In genomic region chr6:107812370-107812769, GRCh38 we compare ENCODE assay signal across 21 cellular contexts. TPM values are rescaled to one million over a fixed set of nuclear protein-coding genes. Genes with fewer than 3 reads are reported as not detected.
DNase-seq lines count a peak whose midpoint lies in the region; ATAC-seq and TF ChIP-seq lines count a peak whose summit lies in the region.
"Had no signal": no experiment of that assay in that cellular context is flagged by ENCODE, and none has a peak within 500 bp of the region (broad histone marks: within the 10 kb centered on the region; RNA-seq: fewer than 3 reads in every experiment).

No MANE protein-coding gene starts in this region.

- H3K4me1 ChIP-seq in right lobe of liver: peaks cover 0 to 23% (median 11%) of the 10 kb centered on the region in 4 donors
- H3K4me1 ChIP-seq: colonic mucosa, HAP-1 had no signal

- TF ChIP-seq POLR2A in right lobe of liver (IDR thresholded peaks at IDR 0.05): no peak

- H3K9me3 ChIP-seq in right lobe of liver: no peaks in the 10 kb centered on the region
- H3K9me3 ChIP-seq: colonic mucosa, HAP-1 had no signal

- no peak for TF ChIP-seq CTCF in right lobe of liver (IDR thresholded peaks at IDR 0.05)

- peaks cover 66% of the 10 kb centered on the region for H3K4me1 Mint-ChIP-seq in stimulated activated naive CD8-positive, alpha-beta T cell treated with anti-CD3 and anti-CD28 coated beads, Interleukin-15, Interleukin-2, amounts not matched to agents 100 ng/mL and 50 ng/mL, for 24 hours (ENCODE audit: low read depth)
- H3K4me1 Mint-ChIP-seq in activated naive CD8-positive, alpha-beta T cell treated with anti-CD3 and anti-CD28 coated beads, Interleukin-2, amount 50 U/mL, for 24 hours: peaks cover 63% of the 10 kb centered on the region

- peak overlapping the region in 1 of 3 donors; percentile 11 for H3K4me3 ChIP-seq in right lobe of liver
- H3K4me3 ChIP-seq: colonic mucosa, HAP-1, skin epidermis had no signal

- WGBS in right lobe of liver (ENCODE audit: insufficient coverage, low coverage, low lambda C conversion rate, missing lambda C conversion rate): 37% methylated on average over 5 of the region's 5 CpGs

- no peak for DNase-seq in stimulated activated naive CD8-positive, alpha-beta T cell treated with anti-CD3 and anti-CD28 coated beads, Interleukin-15, Interleukin-2, amounts not matched to agents 100 U/mL and 50 U/mL, for 24 hours
- no peak for DNase-seq in activated naive CD8-positive, alpha-beta T cell treated with anti-CD3 and anti-CD28 coated beads, Interleukin-2, amount 50 U/mL, for 24 hours
- DNase-seq in right lobe of liver: no peak
- no peak for DNase-seq in NOMO-1 treated with dmso at 0.1 percent for 144 hours (lab: John Stamatoyannopoulos, UW; ENCODE audit: unreplicated experiment)
- DNase-seq in SKM-1 treated with dmso at 0.1 percent for 144 hours (lab: John Stamatoyannopoulos, UW; ENCODE audit: unreplicated experiment): no peak
- DNase-seq: activated CD4-positive, alpha-beta memory T cell treated with anti-CD3 and anti-CD28 coated beads, Interleukin-2, amount 10 ng/mL, durations not matched to agents 7 days and 5 days; activated CD4-positive, CD25-positive, alpha-beta regulatory T cell; CD4-positive, CD25-positive, alpha-beta regulatory T cell; colonic mucosa; DMS153; glutamatergic neuron; KBM-7; midbrain; NCI-H1436 treated with DMSO at 0.1 percent for 48 hours; NCI-H526 treated with DMSO at 0.1 percent for 48 hours; stimulated activated naive CD4-positive, alpha-beta T cell had no signal

- H3K36me3 ChIP-seq in right lobe of liver: no peaks in the 10 kb centered on the region
- H3K36me3 ChIP-seq: colonic mucosa, HAP-1 had no signal

- no peaks in the 10 kb centered on the region for H3K27me3 Mint-ChIP-seq in stimulated activated naive CD8-positive, alpha-beta T cell treated with anti-CD3 and anti-CD28 coated beads, Interleukin-15, Interleukin-2, amounts not matched to agents 100 ng/mL and 50 ng/mL, for 24 hours
- H3K27me3 Mint-ChIP-seq in activated naive CD8-positive, alpha-beta T cell treated with anti-CD3 and anti-CD28 coated beads, Interleukin-2, amount 50 U/mL, for 24 hours: no peaks in the 10 kb centered on the region
- H3K27me3 Mint-ChIP-seq: CD4-positive, CD25-positive, alpha-beta regulatory T cell had no signal

- no peaks in the 10 kb centered on the region for H3K36me3 Mint-ChIP-seq in stimulated activated naive CD8-positive, alpha-beta T cell treated with anti-CD3 and anti-CD28 coated beads, Interleukin-15, Interleukin-2, amounts not matched to agents 100 ng/mL and 50 ng/mL, for 24 hours (ENCODE audit: low read depth)
- H3K36me3 Mint-ChIP-seq in activated naive CD8-positive, alpha-beta T cell treated with anti-CD3 and anti-CD28 coated beads, Interleukin-2, amount 50 U/mL, for 24 hours (ENCODE audit: low read depth): no peaks in the 10 kb centered on the region

- no peak for ATAC-seq in stimulated activated naive CD8-positive, alpha-beta T cell treated with anti-CD3 and anti-CD28 coated beads, Interleukin-15, Interleukin-2, amounts not matched to agents 100 U/mL and 50 U/mL, for 24 hours
- ATAC-seq in activated naive CD8-positive, alpha-beta T cell treated with anti-CD3 and anti-CD28 coated beads, Interleukin-2, amount 50 U/mL, for 24 hours: no peak
- peak; percentile 6 to 44 (median 28) for ATAC-seq in right lobe of liver
- ATAC-seq in GM18519 (IDR thresholded peaks at IDR 0.05; ENCODE audit: low FRiP score, unreplicated experiment): no peak

- H3K27ac Mint-ChIP-seq in stimulated activated naive CD8-positive, alpha-beta T cell treated with anti-CD3 and anti-CD28 coated beads, Interleukin-15, Interleukin-2, amounts not matched to agents 100 ng/mL and 50 ng/mL, for 24 hours: peak overlapping the region; percentile 53
- peak overlapping the region; percentile 73 for H3K27ac Mint-ChIP-seq in activated naive CD8-positive, alpha-beta T cell treated with anti-CD3 and anti-CD28 coated beads, Interleukin-2, amount 50 U/mL, for 24 hours
- H3K27ac Mint-ChIP-seq: activated CD4-positive, alpha-beta memory T cell treated with anti-CD3 and anti-CD28 coated beads, Interleukin-2, amount 10 ng/mL, durations not matched to agents 7 days and 5 days had no signal

- H3K27ac ChIP-seq in right lobe of liver: peak overlapping the region; percentile 58 to 65 (median 65)
- H3K27ac ChIP-seq: colonic mucosa, skin epidermis had no signal

- no peaks in the 10 kb centered on the region for H3K9me3 Mint-ChIP-seq in stimulated activated naive CD8-positive, alpha-beta T cell treated with anti-CD3 and anti-CD28 coated beads, Interleukin-15, Interleukin-2, amounts not matched to agents 100 ng/mL and 50 ng/mL, for 24 hours
- H3K9me3 Mint-ChIP-seq in activated naive CD8-positive, alpha-beta T cell treated with anti-CD3 and anti-CD28 coated beads, Interleukin-2, amount 50 U/mL, for 24 hours: no peaks in the 10 kb centered on the region
- H3K9me3 Mint-ChIP-seq: activated CD4-positive, alpha-beta memory T cell treated with anti-CD3 and anti-CD28 coated beads, Interleukin-2, amount 10 ng/mL, durations not matched to agents 7 days and 5 days; neural crest cell had no signal

- H3K4me3 Mint-ChIP-seq in stimulated activated naive CD8-positive, alpha-beta T cell treated with anti-CD3 and anti-CD28 coated beads, Interleukin-15, Interleukin-2, amounts not matched to agents 100 ng/mL and 50 ng/mL, for 24 hours: peak overlapping the region; percentile 42
- peak overlapping the region; percentile 13 for H3K4me3 Mint-ChIP-seq in activated naive CD8-positive, alpha-beta T cell treated with anti-CD3 and anti-CD28 coated beads, Interleukin-2, amount 50 U/mL, for 24 hours
- H3K4me3 Mint-ChIP-seq: activated CD4-positive, alpha-beta memory T cell treated with anti-CD3 and anti-CD28 coated beads, Interleukin-2, amount 10 ng/mL, durations not matched to agents 7 days and 5 days; CD4-positive, CD25-positive, alpha-beta regulatory T cell; neural crest cell had no signal

- intact Hi-C loops in right lobe of liver (cut with DNase I): no loop called here

- H3K27me3 ChIP-seq in right lobe of liver: no peaks in the 10 kb centered on the region
- H3K27me3 ChIP-seq: colonic mucosa had no signal

RNA-seq across cellular contexts. Expression of gene SCML4, which starts 11.7 kb away (rescaled TPM):
- total RNA-seq in right lobe of liver: 1 to 10 TPM; 1.0 to 4.9 (median 1.5) TPM

Comparison
In these comparisons a context has a peak if more than half of its experiments do, and no peak if none do; other contexts are left out.
1. ATAC-seq: peak in right lobe of liver (4 of 4); none in stimulated activated naive CD8-positive, alpha-beta T cell treated with anti-CD3 and anti-CD28 coated beads, Interleukin-15, Interleukin-2, amounts not matched to agents 100 U/mL and 50 U/mL, for 24 hours (single experiment), activated naive CD8-positive, alpha-beta T cell treated with anti-CD3 and anti-CD28 coated beads, Interleukin-2, amount 50 U/mL, for 24 hours (single experiment) and GM18519 (single experiment).